1 cellular context compared by ENCODE assay signal in genomic region chr2:186757009-186757408, GRCh38.
A peak's percentile ranks its signal among the peaks of the same experiment; 100 is the strongest.
TF ChIP-seq lines count a peak whose summit lies in the region.

No MANE protein-coding gene starts in this region.

TF ChIP-seq in GM23338, 12 proteins besides CTCF, POLR2A, EP300 and RAD21:
- TF ChIP-seq ZNF114 (CRISPR knock-in tag; IDR thresholded peaks at IDR 0.05) (0 out of 2 replicates have a peak, but pooled peaks have one; percentile 31), CREB1 (CRISPR knock-in tag; IDR thresholded peaks at IDR 0.05; ENCODE audit: low read depth) (no peak), ZNF462 (CRISPR knock-in tag; IDR thresholded peaks at IDR 0.05) (peak; percentile 96), ZNF331 (CRISPR knock-in tag; IDR thresholded peaks at IDR 0.05; ENCODE audit: low read depth) (no peak)
TF ChIP-seq in GM23338: peak in this region for 2.
